In genomic region chr14:36315159-36315853, GRCh38 we compare ENCODE assay signal across 9 cellular contexts. TPM values are rescaled to one million over a fixed set of nuclear protein-coding genes. Genes with fewer than 3 reads are reported as not detected.
DNase-seq lines count a peak whose midpoint lies in the region; ATAC-seq and FAIRE-seq lines count a peak whose summit lies in the region.
"Had no signal": no experiment of that assay in that cellular context is flagged by ENCODE, and none has a peak within 500 bp of the region (broad histone marks: within the 10 kb centered on the region; RNA-seq: fewer than 3 reads in every experiment).

No MANE protein-coding gene starts in this region.

- H3K4me1 Mint-ChIP-seq in activated CD4-positive, alpha-beta T cell treated with anti-CD3 and anti-CD28 coated beads for 36 hours, result peaks cover 42% of the 10 kb centered on the region
- H3K4me1 Mint-ChIP-seq in T-helper 2 cell treated with Interferon-gamma antibody and Interleukin-4, amounts not matched to agents 5 μg/mL and 100 μg/mL, for 36 hours (ENCODE audit: low read depth), result peaks cover 29% of the 10 kb centered on the region

- peaks cover 4 to 8% of the 10 kb centered on the region in 2 donors for H3K36me3 ChIP-seq in small intestine (ENCODE audit: control insufficient read depth in 2 of 2, insufficient read depth in 2 of 2, low read length in 2 of 2)

- POLR2A ChIA-PET in activated CD4-positive, alpha-beta T cell treated with anti-CD3 and anti-CD28 coated beads for 36 hours (lab: Charles Lee), result interaction anchor here (0.7 kb wide), 1 partner anchor 59 kb away, joined by 5 read pairs; no protein-coding TSS in a partner anchor

- no peak overlapping the region for H3K4me3 ChIP-seq in small intestine (ENCODE audit: low read depth in 1 of 2, low read length in 2 of 2)
- H3K4me3 ChIP-seq: body of pancreas had no signal

- H3K27me3 Mint-ChIP-seq in activated CD4-positive, alpha-beta T cell treated with anti-CD3 and anti-CD28 coated beads for 36 hours, result no peaks in the 10 kb centered on the region
- no peaks in the 10 kb centered on the region for H3K27me3 Mint-ChIP-seq in T-helper 2 cell treated with Interferon-gamma antibody and Interleukin-4, amounts not matched to agents 5 μg/mL and 100 μg/mL, for 36 hours (ENCODE audit: low read depth)

- H3K27me3 ChIP-seq in small intestine (ENCODE audit: control insufficient read depth in 2 of 2, insufficient read depth in 2 of 2, low read length in 2 of 2), result no peaks in the 10 kb centered on the region
- H3K27me3 ChIP-seq: body of pancreas had no signal

- CTCF ChIA-PET in activated CD4-positive, alpha-beta T cell treated with anti-CD3 and anti-CD28 coated beads for 36 hours (lab: Charles Lee), result no interaction called here

- WGBS in small intestine, 3 donors, result 57 to 62% (median 59%) methylated on average over 3 of the region's 3 CpGs

- no peaks in the 10 kb centered on the region for H3K9me3 Mint-ChIP-seq in activated CD4-positive, alpha-beta T cell treated with anti-CD3 and anti-CD28 coated beads for 36 hours (ENCODE audit: low read depth)
- H3K9me3 Mint-ChIP-seq in T-helper 2 cell treated with Interferon-gamma antibody and Interleukin-4, amounts not matched to agents 5 μg/mL and 100 μg/mL, for 36 hours, result no peaks in the 10 kb centered on the region

- H3K9me3 ChIP-seq in small intestine (ENCODE audit: control insufficient read depth, low read depth), result no peaks in the 10 kb centered on the region
- H3K9me3 ChIP-seq: body of pancreas had no signal

- ATAC-seq in activated CD4-positive, alpha-beta T cell treated with anti-CD3 and anti-CD28 coated beads for 36 hours, result peak; percentile 82
- peak; percentile 63 for ATAC-seq in HG02885 (IDR thresholded peaks at IDR 0.05; ENCODE audit: poor library complexity, unreplicated experiment)
- ATAC-seq: body of pancreas had no signal

- peak; percentile 72 for DNase-seq in activated CD4-positive, alpha-beta T cell treated with anti-CD3 and anti-CD28 coated beads for 36 hours
- DNase-seq in activated CD4-positive, alpha-beta T cell treated with anti-CD3 and anti-CD28 coated beads, Interleukin-2, amount 50 U/mL, for 1 hour, result no peak
- DNase-seq in T-helper 2 cell treated with Interferon-gamma antibody and Interleukin-4, amounts not matched to agents 5 μg/mL and 100 μg/mL, for 36 hours (ENCODE audit: low spot score), result peak; percentile 54
- DNase-seq in stimulated activated CD8-positive, alpha-beta memory T cell treated with anti-CD3 and anti-CD28 coated beads, Interleukin-4, amount 100 ng/mL, for 24 hours (ENCODE audit: low read depth), result peak; percentile 7
- DNase-seq in small intestine (no peak), LoVo (ENCODE audit: low spot score) (no peak), foreskin melanocyte (no peak)
- DNase-seq: body of pancreas had no signal

- peak overlapping the region; percentile 86 for H3K27ac Mint-ChIP-seq in activated CD4-positive, alpha-beta T cell treated with anti-CD3 and anti-CD28 coated beads for 36 hours
- peak overlapping the region; percentile 31 for H3K27ac Mint-ChIP-seq in T-helper 2 cell treated with Interferon-gamma antibody and Interleukin-4, amounts not matched to agents 5 μg/mL and 100 μg/mL, for 36 hours

- no peaks in the 10 kb centered on the region for H3K4me1 ChIP-seq in small intestine (ENCODE audit: control insufficient read depth in 2 of 2, insufficient read depth in 1 of 2, low read depth in 1 of 2, low read length in 1 of 2)

- H3K36me3 Mint-ChIP-seq in activated CD4-positive, alpha-beta T cell treated with anti-CD3 and anti-CD28 coated beads for 36 hours (ENCODE audit: low read depth), result peaks cover 30% of the 10 kb centered on the region
- H3K36me3 Mint-ChIP-seq in T-helper 2 cell treated with Interferon-gamma antibody and Interleukin-4, amounts not matched to agents 5 μg/mL and 100 μg/mL, for 36 hours (ENCODE audit: low read depth), result peaks cover 22% of the 10 kb centered on the region

- intact Hi-C loops in activated CD4-positive, alpha-beta T cell treated with anti-CD3 and anti-CD28 coated beads for 36 hours (cut with DNase I, micrococcal nuclease), result loop anchor here (5.0 to 10.0 kb wide), 6 partner anchors 43 to 1853 kb away; partner anchors contain the start of genes FAM177A1 (in 1 of the 2) and SPTSSA (in 1 of the 2)

- H3K27ac ChIP-seq in small intestine (ENCODE audit: low read depth in 1 of 2, low read length in 1 of 2), result no peak overlapping the region
- H3K27ac ChIP-seq: body of pancreas had no signal

- no peak for FAIRE-seq in small intestine (lab: Jason Lieb, UNC)

- H3K4me3 Mint-ChIP-seq in activated CD4-positive, alpha-beta T cell treated with anti-CD3 and anti-CD28 coated beads for 36 hours, result peak overlapping the region; percentile 46
- no peak overlapping the region for H3K4me3 Mint-ChIP-seq in T-helper 2 cell treated with Interferon-gamma antibody and Interleukin-4, amounts not matched to agents 5 μg/mL and 100 μg/mL, for 36 hours

RNA-seq across cellular contexts. Expression of gene MBIP, which starts 5.1 kb away (rescaled TPM):
- 10 to 100 TPM; 32.8 to 33.0 TPM for total RNA-seq in activated CD4-positive, alpha-beta T cell treated with anti-CD3 and anti-CD28 coated beads for 36 hours
- polyA plus RNA-seq in small intestine, result 10 to 100 TPM; 12.9 to 24.6 (median 19.5) TPM

Comparison
In these comparisons a context has a peak if more than half of its experiments do, and no peak if none do; other contexts are left out.
1. DNase-seq: peak in activated CD4-positive, alpha-beta T cell treated with anti-CD3 and anti-CD28 coated beads for 36 hours (single experiment), T-helper 2 cell treated with Interferon-gamma antibody and Interleukin-4, amounts not matched to agents 5 μg/mL and 100 μg/mL, for 36 hours (single experiment) and stimulated activated CD8-positive, alpha-beta memory T cell treated with anti-CD3 and anti-CD28 coated beads, Interleukin-4, amount 100 ng/mL, for 24 hours (single experiment); none in activated CD4-positive, alpha-beta T cell treated with anti-CD3 and anti-CD28 coated beads, Interleukin-2, amount 50 U/mL, for 1 hour (single experiment), small intestine (single experiment), LoVo (single experiment) and foreskin melanocyte (single experiment).